Comparison of ENCODE assay signal across 8 cellular contexts in genomic region chr1:206116873-206117150, GRCh38. TPM values are rescaled to one million over a fixed set of nuclear protein-coding genes. Genes with fewer than 3 reads are reported as not detected.
DNase-seq lines count a peak whose midpoint lies in the region; ATAC-seq and TF ChIP-seq lines count a peak whose summit lies in the region.

No MANE protein-coding gene starts in this region.

- H3K4me1 ChIP-seq in Caco-2 (no peaks in the 10 kb centered on the region), NT2/D1 (ENCODE audit: insufficient read depth, insufficient read length) (peaks cover 6% of the 10 kb centered on the region), esophagus squamous epithelium (peaks cover 15 to 56% (median 24%) of the 10 kb centered on the region in 3 donors), osteoblast (ENCODE audit: insufficient read depth, low read length) (peaks cover 3% of the 10 kb centered on the region)

- no peak for ATAC-seq in GM18502 (IDR thresholded peaks at IDR 0.05; ENCODE audit: poor library complexity, unreplicated experiment)

- no peak overlapping the region for H3K27ac Mint-ChIP-seq in Caco-2 (ENCODE audit: unreplicated experiment)

- POLR2A ChIA-PET in Caco-2 (lab: Charles Lee) = no interaction called here

- no peaks in the 10 kb centered on the region for H3K36me3 Mint-ChIP-seq in Caco-2 (ENCODE audit: insufficient read depth, unreplicated experiment)

- H4K20me1 ChIP-seq in osteoblast (ENCODE audit: insufficient read depth, low read length) = no peaks in the 10 kb centered on the region

- H3K27me3 Mint-ChIP-seq in Caco-2 (ENCODE audit: insufficient read depth, unreplicated experiment) = peaks cover 22% of the 10 kb centered on the region

- H3K27me3 ChIP-seq in Caco-2 (replicated peaks; ENCODE audit: control insufficient read depth, insufficient read depth, low read length) (no peaks in the 10 kb centered on the region), NT2/D1 (ENCODE audit: insufficient read depth, insufficient read length) (peaks cover 61% of the 10 kb centered on the region), esophagus squamous epithelium (peaks cover 0 to 52% (median 0%) of the 10 kb centered on the region in 4 donors), osteoblast (ENCODE audit: insufficient read depth, low read length) (peaks cover 34% of the 10 kb centered on the region)

- peak overlapping the region; percentile 66 for H3K4me2 ChIP-seq in osteoblast (ENCODE audit: insufficient read depth, low read length)

- H3K36me3 ChIP-seq in Caco-2 (ENCODE audit: control insufficient read depth, insufficient read depth, low read length) (no peaks in the 10 kb centered on the region), NT2/D1 (ENCODE audit: insufficient read depth, insufficient read length, low read length) (no peaks in the 10 kb centered on the region), esophagus squamous epithelium (no peaks in the 10 kb centered on the region), osteoblast (ENCODE audit: insufficient read depth, low read length) (no peaks in the 10 kb centered on the region)

- DNase-seq in Caco-2 (no peak), NT2/D1 (ENCODE audit: low read depth, low spot score) (no peak), esophagus squamous epithelium (lab: John Stamatoyannopoulos, UW) (no peak), osteoblast (ENCODE audit: insufficient read length, low spot score, missing footprints) (peak; percentile 76), pons (ENCODE audit: low spot score) (no peak), NCI-H2081 treated with DMSO at 0.1 percent for 48 hours (lab: John Stamatoyannopoulos, UW) (no peak), NCI-H1105 treated with DMSO at 0.1 percent for 48 hours (lab: John Stamatoyannopoulos, UW) (no peak)

- H3K4me3 ChIP-seq in Caco-2 (ENCODE audit: low read depth, low read length) (peak overlapping the region; percentile 30; the same call in 1 of the 2 replicates), NT2/D1 (ENCODE audit: insufficient read length, low read depth) (peak overlapping the region; percentile 52), esophagus squamous epithelium (peak overlapping the region in 3 of 4 donors; percentile 35 to 62 (median 47)), osteoblast (ENCODE audit: insufficient read depth, low read length) (peak overlapping the region; percentile 58)

- peaks cover 13% of the 10 kb centered on the region for H3K4me1 Mint-ChIP-seq in Caco-2 (ENCODE audit: low read depth, unreplicated experiment)

- H3K4me3 Mint-ChIP-seq in Caco-2 (ENCODE audit: unreplicated experiment) = peak overlapping the region; percentile 68

- H3K9ac ChIP-seq in NT2/D1 (ENCODE audit: insufficient read length, low read depth) = peak overlapping the region; percentile 69

- no peaks in the 10 kb centered on the region for H3K79me2 ChIP-seq in osteoblast (ENCODE audit: insufficient read depth, low read length)

- peak overlapping the region; percentile 76 for H2AFZ ChIP-seq in osteoblast (ENCODE audit: low read length)

- BruUV-seq in Caco-2 (replicated peaks; lab: Mats Ljungman, UMichigan) = no TSS peak

- intact Hi-C loops in Caco-2 (cut with micrococcal nuclease; ENCODE audit: unreplicated experiment) = no loop called here
- intact Hi-C loops in esophagus squamous epithelium (cut with DNase I) = no loop called here

- TF ChIP-seq CTCF in Caco-2 (IDR thresholded peaks at IDR 0.05; ENCODE audit: insufficient read depth in 1 of 2, low read depth in 1 of 2, low read length in 1 of 2, severe bottlenecking in 1 of 2, unreplicated experiment in 1 of 2) (no peak), esophagus squamous epithelium (IDR thresholded peaks at IDR 0.05) (no peak), osteoblast (IDR thresholded peaks at IDR 0.05; ENCODE audit: extremely low read depth, low read depth, low read length) (no peak)

- H3K9me3 Mint-ChIP-seq in Caco-2 (ENCODE audit: unreplicated experiment) = peaks cover 20% of the 10 kb centered on the region

- WGBS in esophagus squamous epithelium, 2 donors = 35 to 51% methylated on average over 5 of the region's 5 CpGs

- CTCF ChIA-PET in Caco-2 (lab: Charles Lee) = interaction anchor here (1.0 to 1.3 kb wide), 3 partner anchors 11 to 139 kb away, joined by 3 to 4 read pairs (median 3); no protein-coding TSS in a partner anchor

- no peak overlapping the region for H3K27ac ChIP-seq in esophagus squamous epithelium
- no peak overlapping the region for H3K27ac ChIP-seq in osteoblast (ENCODE audit: low read depth, low read length)

- TF ChIP-seq POLR2A in esophagus squamous epithelium (IDR thresholded peaks at IDR 0.05) = no peak

- H3K9me3 ChIP-seq in Caco-2 (peaks cover 18% of the 10 kb centered on the region), NT2/D1 (ENCODE audit: insufficient read depth, low read length) (peaks cover 13% of the 10 kb centered on the region), esophagus squamous epithelium (peaks cover 0 to 14% (median 9%) of the 10 kb centered on the region in 3 donors), osteoblast (ENCODE audit: low read depth, low read length) (no peaks in the 10 kb centered on the region)

RNA-seq across cellular contexts. Expression of gene AVPR1B, which starts 0.4 kb away (rescaled TPM):
- total RNA-seq in Caco-2 (2022) (not detected in 2 replicates), esophagus squamous epithelium (not detected), osteoblast (not detected in 2 replicates)
